In the genomic region with DNA sequence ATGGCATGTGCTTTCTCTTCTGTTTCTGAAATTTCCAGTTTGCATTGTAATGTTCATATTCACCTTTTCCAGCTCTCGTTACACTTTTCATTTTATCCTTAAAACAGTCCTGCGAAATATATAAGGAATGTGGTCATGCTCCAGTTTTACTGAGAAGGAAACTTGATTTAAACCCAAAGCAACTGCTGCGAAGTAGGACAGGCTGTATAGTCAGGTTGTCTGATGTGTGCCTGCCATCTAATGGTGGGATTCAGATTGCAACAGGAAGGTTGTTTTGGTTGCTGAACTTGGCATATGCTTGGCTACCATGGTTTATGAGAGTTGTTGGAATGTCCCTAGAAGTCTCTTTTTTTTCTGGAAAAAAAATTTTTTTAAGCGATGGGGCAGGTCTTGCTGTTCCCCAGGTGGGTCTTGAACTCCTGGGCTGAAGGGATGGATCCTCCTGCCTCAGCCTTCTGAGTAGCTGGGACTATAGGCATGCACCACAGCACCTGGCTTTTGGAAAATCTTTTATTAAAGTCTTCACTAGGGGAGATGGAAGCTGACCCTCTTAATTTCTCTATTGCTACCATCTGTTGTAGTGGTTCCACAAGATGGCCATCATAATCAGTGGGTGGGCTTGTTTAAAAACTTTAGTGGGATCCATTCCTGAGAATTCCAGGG, we compare ENCODE assay signal across 9 cellular contexts.
DNase-seq lines count a peak whose midpoint lies in the region; ATAC-seq and TF ChIP-seq lines count a peak whose summit lies in the region.
"Had no signal": no experiment of that assay in that cellular context is flagged by ENCODE, and none has a peak within 500 bp of the region (broad histone marks: within the 10 kb centered on the region; RNA-seq: fewer than 3 reads in every experiment).

No MANE protein-coding gene starts in this region.

- no peaks in the 10 kb centered on the region for H3K4me1 Mint-ChIP-seq in activated naive CD4-positive, alpha-beta T cell treated with anti-CD3 and anti-CD28 coated beads, Interleukin-2, amount 10 ng/mL, durations not matched to agents 7 days and 5 days

- H4K20me1 ChIP-seq in Loucy (ENCODE audit: insufficient read depth, low read length, poor library complexity, severe bottlenecking), result no peaks in the 10 kb centered on the region

- intact Hi-C loops in head of caudate nucleus (cut with DNase I) (loop anchor here (5.0 kb wide), 2 partner anchors 197 to 312 kb away; no protein-coding TSS in a partner anchor), psoas muscle (cut with DNase I) (loop anchor here (1.0 to 10.0 kb wide), 8 partner anchors 147 to 532 kb away; a partner anchor contains a TSS)

- CTCF ChIA-PET in activated naive CD4-positive, alpha-beta T cell treated with anti-CD3 and anti-CD28 coated beads, Interleukin-2, amount 10 ng/mL, durations not matched to agents 7 days and 5 days (lab: Charles Lee), result interaction anchor here (0.8 to 4.9 kb wide), 14 partner anchors 9 to 314 kb away, joined by 3 to 70 read pairs (median 3); a partner anchor contains a TSS

- H3K9me3 ChIP-seq in HAP-1 (no peaks in the 10 kb centered on the region), Loucy (ENCODE audit: insufficient read depth, low read depth, low read length) (no peaks in the 10 kb centered on the region), SJSA1 (replicated peaks) (no peaks in the 10 kb centered on the region), psoas muscle (no peaks in the 10 kb centered on the region)

- WGBS in psoas muscle, 3 donors, result 4 to 9% (median 5%) methylated on average over 4 of the region's 4 CpGs

- H2AFZ ChIP-seq in Loucy (ENCODE audit: low read length), result no peak overlapping the region

- no peak overlapping the region for H3K4me3 Mint-ChIP-seq in activated naive CD4-positive, alpha-beta T cell treated with anti-CD3 and anti-CD28 coated beads, Interleukin-2, amount 10 ng/mL, durations not matched to agents 7 days and 5 days

- no peak overlapping the region for H3K27ac Mint-ChIP-seq in activated naive CD4-positive, alpha-beta T cell treated with anti-CD3 and anti-CD28 coated beads, Interleukin-2, amount 10 ng/mL, durations not matched to agents 7 days and 5 days

- H3K27me3 Mint-ChIP-seq in activated naive CD4-positive, alpha-beta T cell treated with anti-CD3 and anti-CD28 coated beads, Interleukin-2, amount 10 ng/mL, durations not matched to agents 7 days and 5 days, result no peaks in the 10 kb centered on the region

- H3K36me3 ChIP-seq in HAP-1 (replicated peaks) (peaks cover 6% of the 10 kb centered on the region; the same call in 1 of the 2 replicates), Loucy (ENCODE audit: insufficient read depth, low read length) (peaks cover 24% of the 10 kb centered on the region; the same call in 1 of the 2 replicates), SJSA1 (peaks cover 12% of the 10 kb centered on the region; the same call in 1 of the 2 replicates), psoas muscle (ENCODE audit: insufficient read depth in 1 of 2, low read depth in 1 of 2) (peaks cover 0 to 9% of the 10 kb centered on the region in 2 donors)

- H3K4me2 ChIP-seq in Loucy (ENCODE audit: low read depth, low read length, poor library complexity, severe bottlenecking), result no peak overlapping the region

- H3K9me2 ChIP-seq in Loucy (replicated peaks; ENCODE audit: low read depth, low read length), result no peaks in the 10 kb centered on the region

- ATAC-seq in psoas muscle (peak; percentile 79 to 96 (median 86)), GM18520 (IDR thresholded peaks at IDR 0.05; ENCODE audit: unreplicated experiment) (no peak)

- no peaks in the 10 kb centered on the region for H3K36me3 Mint-ChIP-seq in activated naive CD4-positive, alpha-beta T cell treated with anti-CD3 and anti-CD28 coated beads, Interleukin-2, amount 10 ng/mL, durations not matched to agents 7 days and 5 days

- H3K27ac ChIP-seq in SJSA1 (no peak overlapping the region), psoas muscle (no peak overlapping the region)
- H3K27ac ChIP-seq: skin epidermis had no signal

- H3K9me3 Mint-ChIP-seq in activated naive CD4-positive, alpha-beta T cell treated with anti-CD3 and anti-CD28 coated beads, Interleukin-2, amount 10 ng/mL, durations not matched to agents 7 days and 5 days, result no peaks in the 10 kb centered on the region

- H3K79me2 ChIP-seq in Loucy (ENCODE audit: insufficient read depth, low read length), result no peaks in the 10 kb centered on the region

- DNase-seq in GM10266 (ENCODE audit: extremely low spot score) (peak; percentile 67), HAP-1 (ENCODE audit: low spot score in 2 of 2) (peak; percentile 65 to 73), SJSA1 (ENCODE audit: low read depth in 1 of 2, low spot score in 2 of 2) (peak; percentile 56 to 58), head of caudate nucleus (peak in 39 of 42 donors; percentile 31 to 89 (median 72)), psoas muscle (no peak)
- peak; percentile 81 for DNase-seq in activated naive CD4-positive, alpha-beta T cell treated with anti-CD3 and anti-CD28 coated beads, Interleukin-2, amount 10 ng/mL, durations not matched to agents 7 days and 5 days

- H3K9ac ChIP-seq in Loucy (ENCODE audit: low read depth, low read length, poor library complexity, severe bottlenecking), result no peak overlapping the region

- no peaks in the 10 kb centered on the region for H3F3A ChIP-seq in Loucy (ENCODE audit: low read depth)

- TF ChIP-seq CTCF in GM10266 (IDR thresholded peaks at IDR 0.05; ENCODE audit: control insufficient read depth, insufficient read depth, low read depth, missing control alignments), result peak; percentile 88
- TF ChIP-seq CTCF in Loucy (conservative IDR thresholded peaks at IDR 0.05; ENCODE audit: low read length), result peak; percentile 98
- TF ChIP-seq CTCF in psoas muscle (IDR thresholded peaks at IDR 0.05), result peak; percentile 92

- no peaks in the 10 kb centered on the region for H3K27me3 ChIP-seq in HAP-1 (ENCODE audit: low read depth)
- no peaks in the 10 kb centered on the region for H3K27me3 ChIP-seq in Loucy (ENCODE audit: insufficient read depth, low read length, poor library complexity, severe bottlenecking)
- no peaks in the 10 kb centered on the region for H3K27me3 ChIP-seq in SJSA1 (replicated peaks)
- H3K27me3 ChIP-seq in psoas muscle (ENCODE audit: insufficient read depth in 3 of 3, low read length in 2 of 3), result no peaks in the 10 kb centered on the region

- no peak overlapping the region for H3K4me3 ChIP-seq in HAP-1
- no peak overlapping the region for H3K4me3 ChIP-seq in Loucy (ENCODE audit: low read length, poor library complexity, severe bottlenecking)
- H3K4me3 ChIP-seq in SJSA1, result no peak overlapping the region
- no peak overlapping the region for H3K4me3 ChIP-seq in psoas muscle
- H3K4me3 ChIP-seq: skin epidermis had no signal

- no peaks in the 10 kb centered on the region for H3K4me1 ChIP-seq in HAP-1
- no peaks in the 10 kb centered on the region for H3K4me1 ChIP-seq in Loucy (ENCODE audit: insufficient read depth, low read length, poor library complexity, severe bottlenecking)
- H3K4me1 ChIP-seq in SJSA1 (replicated peaks), result no peaks in the 10 kb centered on the region
- peaks cover 13% of the 10 kb centered on the region for H3K4me1 ChIP-seq in psoas muscle

- in situ Hi-C loops in HAP-1 (cut with MboI; ENCODE audit: low sequenced_read_pairs), result loop anchor here (25.0 kb wide), 1 partner anchor 527 kb away; no protein-coding TSS in a partner anchor

Comparison
In these comparisons a context has a peak if more than half of its experiments do, and no peak if none do; other contexts are left out.
1. DNase-seq: peak in GM10266 (single experiment), HAP-1 (2 of 2), SJSA1 (2 of 2), activated naive CD4-positive, alpha-beta T cell treated with anti-CD3 and anti-CD28 coated beads, Interleukin-2, amount 10 ng/mL, durations not matched to agents 7 days and 5 days (single experiment) and head of caudate nucleus (39 of 42); none in psoas muscle (0 of 2).
2. Peak in every context shown above with its lines, with median percentiles within 50 percentile points of each other: CTCF ChIP-seq.